ENCODE assay signal across 13 cellular contexts in the genomic region with DNA sequence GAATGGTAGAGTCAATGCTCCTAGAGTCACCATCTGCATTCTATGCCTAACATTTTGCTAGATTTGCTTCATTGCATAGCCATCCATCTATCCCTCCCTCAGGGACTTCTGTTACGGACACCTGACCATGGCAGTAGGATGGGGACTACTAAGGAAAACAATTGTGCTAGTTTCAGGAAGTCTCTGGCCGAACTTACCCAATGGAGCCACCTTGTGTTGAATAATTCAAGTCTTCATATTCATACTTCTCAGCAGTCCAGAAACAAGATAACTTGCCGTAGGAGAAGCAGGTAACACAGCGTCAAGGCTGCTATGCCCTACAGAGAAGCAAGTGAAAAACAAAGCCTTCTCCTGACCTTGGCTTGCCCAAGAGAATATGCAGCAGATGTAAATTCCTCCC.
DNase-seq lines count a peak whose midpoint lies in the region; ATAC-seq and TF ChIP-seq lines count a peak whose summit lies in the region.
"Had no signal": no experiment of that assay in that cellular context is flagged by ENCODE, and none has a peak within 500 bp of the region (broad histone marks: within the 10 kb centered on the region; RNA-seq: fewer than 3 reads in every experiment).

No MANE protein-coding gene starts in this region.

- H3K4me3 ChIP-seq in fibroblast of mammary gland (ENCODE audit: control insufficient read depth, low read depth, low read length): no peak overlapping the region
- H3K4me3 ChIP-seq: HAP-1 had no signal

- intact Hi-C loops in sciatic nerve (cut with DNase I): no loop called here

- ATAC-seq in sciatic nerve (peak; percentile 62), HG03159 (IDR thresholded peaks at IDR 0.05; ENCODE audit: unreplicated experiment) (no peak), HG02610 (IDR thresholded peaks at IDR 0.05; ENCODE audit: unreplicated experiment) (no peak), GM18907 (IDR thresholded peaks at IDR 0.05; ENCODE audit: unreplicated experiment) (no peak)
- ATAC-seq: stimulated activated naive CD8-positive, alpha-beta T cell treated with anti-CD3 and anti-CD28 coated beads, Interleukin-15, amount 100 ng/mL, for 72 hours had no signal

- peak; percentile 7 for TF ChIP-seq CTCF in fibroblast of mammary gland (conservative IDR thresholded peaks at IDR 0.05; ENCODE audit: control insufficient read depth, insufficient read depth, low read depth, low read length)

- DNase-seq in SIG-M5 treated with dmso at 0.1 percent for 504 hours (lab: John Stamatoyannopoulos, UW; ENCODE audit: unreplicated experiment) (peak; percentile 3), SIG-M5 (lab: John Stamatoyannopoulos, UW) (no peak), RKO (ENCODE audit: low spot score) (peak; percentile 28), fibroblast of mammary gland (ENCODE audit: low read depth) (peak; percentile 7), sciatic nerve (ENCODE audit: low spot score) (no peak)
- DNase-seq: activated CD4-positive, alpha-beta T cell treated with anti-CD3 and anti-CD28 coated beads, Interleukin-2, amount 50 U/mL, for 48 hours; NCI-H446 treated with DMSO at 0.1 percent for 48 hours; stimulated activated naive CD8-positive, alpha-beta T cell treated with anti-CD3 and anti-CD28 coated beads, Interleukin-15, amount 100 ng/mL, for 72 hours; SW 1271 had no signal

Comparison
In these comparisons a context has a peak if more than half of its experiments do, and no peak if none do; other contexts are left out.
1. DNase-seq: peak in SIG-M5 treated with dmso at 0.1 percent for 504 hours (single experiment), RKO (single experiment) and fibroblast of mammary gland (single experiment); none in SIG-M5 (single experiment) and sciatic nerve (single experiment).